In genomic region chr6:3879194-3879952, GRCh38 we compare ENCODE assay signal across 24 cellular contexts. TPM values are rescaled to one million over a fixed set of nuclear protein-coding genes. Genes with fewer than 3 reads are reported as not detected.
A peak's percentile ranks its signal among the peaks of the same experiment; 100 is the strongest.
DNase-seq lines count a peak whose midpoint lies in the region; ATAC-seq and TF ChIP-seq lines count a peak whose summit lies in the region.
"Had no signal": no experiment of that assay in that cellular context is flagged by ENCODE, and none has a peak within 500 bp of the region (broad histone marks: within the 10 kb centered on the region; RNA-seq: fewer than 3 reads in every experiment).

No MANE protein-coding gene starts in this region.

- DNase-seq in right atrium auricular region (ENCODE audit: low spot score) (peak; percentile 38), left ventricle myocardium superior (no peak), left lobe of liver (ENCODE audit: low spot score) (peak; percentile 38), neuronal stem cell (ENCODE audit: low spot score) (no peak)
- DNase-seq in naive thymus-derived CD8-positive, alpha-beta T cell: no peak
- no peak for DNase-seq in activated naive CD4-positive, alpha-beta T cell (lab: John Stamatoyannopoulos, UW)
- DNase-seq: 8988T; ACHN; AML-193; BE2C; CD4-positive, alpha-beta T cell; CD8-positive, alpha-beta memory T cell; DMS 273 treated with DMSO at 0.1 percent for 48 hours; DMS79; EL; GDM1; GOT3; HFFc6 had no signal

- H3K27ac ChIP-seq in right atrium auricular region: no peak overlapping the region
- H3K27ac ChIP-seq in neuronal stem cell (replicated peaks; ENCODE audit: low read length): no peak overlapping the region
- H3K27ac ChIP-seq: A549; BLaER1 treated with 17β-estradiol and CSF1 and Interleukin-3, amounts not matched to agents 10 nM and 100 nM had no signal

- no peaks in the 10 kb centered on the region for H3K27me3 Mint-ChIP-seq in activated T-helper 17 cell treated with anti-CD3 and anti-CD28 coated beads, Interleukin-2, amount 50 U/mL, for 72 hours
- H3K27me3 Mint-ChIP-seq in naive thymus-derived CD8-positive, alpha-beta T cell: peaks cover 5 to 33% (median 6%) of the 10 kb centered on the region in 5 donors
- H3K27me3 Mint-ChIP-seq: CD4-positive, alpha-beta T cell had no signal

- H3K27me3 ChIP-seq in right atrium auricular region (no peaks in the 10 kb centered on the region), neuronal stem cell (ENCODE audit: control insufficient read depth in 3 of 3, insufficient read depth in 3 of 3, low read depth in 1 of 3, low read length in 3 of 3) (peaks cover 0 to 2% (median 0%) of the 10 kb centered on the region in 3 experiments)
- H3K27me3 ChIP-seq: BE2C; BLaER1 treated with 17β-estradiol and CSF1 and Interleukin-3, amounts not matched to agents 10 nM and 100 nM had no signal

- H3K36me3 ChIP-seq in right atrium auricular region (no peaks in the 10 kb centered on the region), neuronal stem cell (replicated peaks in 1 of 2; ENCODE audit: control insufficient read depth in 2 of 2, insufficient read depth in 2 of 2, low read length in 2 of 2) (no peaks in the 10 kb centered on the region)
- H3K36me3 ChIP-seq: BE2C; BLaER1 treated with 17β-estradiol and CSF1 and Interleukin-3, amounts not matched to agents 10 nM and 100 nM; HAP-1 had no signal

- intact Hi-C loops in left ventricle myocardium superior (cut with micrococcal nuclease): no loop called here

- H3K9me3 ChIP-seq in right atrium auricular region (no peaks in the 10 kb centered on the region), neuronal stem cell (replicated peaks in 1 of 2; ENCODE audit: control insufficient read depth in 2 of 2, insufficient read depth in 1 of 2, low read depth in 1 of 2, low read length in 2 of 2) (peaks cover 0 to 3% of the 10 kb centered on the region in 2 donors)
- H3K9me3 ChIP-seq: A549, BE2C, HAP-1 had no signal

- H3K14ac ChIP-seq in neuronal stem cell (ENCODE audit: low read length): no peak overlapping the region

- no peak overlapping the region for H3K4me2 ChIP-seq in neuronal stem cell (ENCODE audit: insufficient read depth, low read length, poor library complexity, severe bottlenecking)
- H3K4me2 ChIP-seq: A549; BLaER1 treated with 17β-estradiol and CSF1 and Interleukin-3, amounts not matched to agents 10 nM and 100 nM had no signal

- no peak overlapping the region for H2BK12ac ChIP-seq in neuronal stem cell (ENCODE audit: low read length)

- H3K9me3 Mint-ChIP-seq in activated T-helper 17 cell treated with anti-CD3 and anti-CD28 coated beads, Interleukin-2, amount 50 U/mL, for 72 hours: no peaks in the 10 kb centered on the region
- H3K9me3 Mint-ChIP-seq in naive thymus-derived CD8-positive, alpha-beta T cell: no peaks in the 10 kb centered on the region
- H3K9me3 Mint-ChIP-seq: CD14-positive monocyte; CD4-positive, alpha-beta T cell; CD8-positive, alpha-beta memory T cell; HFFc6 had no signal

- no peak overlapping the region for H2AFZ ChIP-seq in neuronal stem cell (ENCODE audit: low read length)

- H3K18ac ChIP-seq in neuronal stem cell (ENCODE audit: low read length): peak overlapping the region; percentile 18

- no CpG with 5 or more reads among the region's 25 CpGs for WGBS in neuronal stem cell (ENCODE audit: extremely low coverage in 2 of 2, insufficient read length in 2 of 2, insufficient replicate concordance in 1 of 2), 2 donors

- H2BK15ac ChIP-seq in neuronal stem cell (ENCODE audit: low read length): peak overlapping the region; percentile 87

- no peak overlapping the region for H4K8ac ChIP-seq in neuronal stem cell (ENCODE audit: low read depth, low read length)

- H2BK5ac ChIP-seq in neuronal stem cell (ENCODE audit: low read length): peak overlapping the region; percentile 69

- H3K9ac ChIP-seq in neuronal stem cell (ENCODE audit: low read depth, low read length, poor library complexity): no peak overlapping the region
- H3K9ac ChIP-seq: BLaER1 treated with 17β-estradiol and CSF1 and Interleukin-3, amounts not matched to agents 10 nM and 100 nM had no signal

- H3K36me3 Mint-ChIP-seq in activated T-helper 17 cell treated with anti-CD3 and anti-CD28 coated beads, Interleukin-2, amount 50 U/mL, for 72 hours (ENCODE audit: low read depth): no peaks in the 10 kb centered on the region
- no peaks in the 10 kb centered on the region for H3K36me3 Mint-ChIP-seq in naive thymus-derived CD8-positive, alpha-beta T cell
- H3K36me3 Mint-ChIP-seq: CD14-positive monocyte; CD8-positive, alpha-beta memory T cell had no signal

- peak overlapping the region; percentile 22 for H3K27ac Mint-ChIP-seq in activated T-helper 17 cell treated with anti-CD3 and anti-CD28 coated beads, Interleukin-2, amount 50 U/mL, for 72 hours
- H3K27ac Mint-ChIP-seq in naive thymus-derived CD8-positive, alpha-beta T cell: no peak overlapping the region
- H3K27ac Mint-ChIP-seq: CD14-positive monocyte; CD4-positive, alpha-beta T cell; HFFc6 had no signal

- no peak for TF ChIP-seq CTCF in right atrium auricular region (IDR thresholded peaks at IDR 0.05)

- H3K23ac ChIP-seq in neuronal stem cell (ENCODE audit: low read depth, low read length, poor library complexity): peak overlapping the region; percentile 74

- H3K79me1 ChIP-seq in neuronal stem cell (ENCODE audit: low read depth, low read length): no peaks in the 10 kb centered on the region

- H4K91ac ChIP-seq in neuronal stem cell (ENCODE audit: low read depth, low read length, poor library complexity): no peak overlapping the region

- H2AK5ac ChIP-seq in neuronal stem cell (ENCODE audit: low read depth, low read length): peak overlapping the region; percentile 53

- no peak overlapping the region for H3K4me3 Mint-ChIP-seq in activated T-helper 17 cell treated with anti-CD3 and anti-CD28 coated beads, Interleukin-2, amount 50 U/mL, for 72 hours
- no peak overlapping the region for H3K4me3 Mint-ChIP-seq in naive thymus-derived CD8-positive, alpha-beta T cell
- H3K4me3 Mint-ChIP-seq: CD14-positive monocyte; CD4-positive, alpha-beta T cell; CD8-positive, alpha-beta memory T cell; HFFc6 had no signal

- H3K4me1 Mint-ChIP-seq in activated T-helper 17 cell treated with anti-CD3 and anti-CD28 coated beads, Interleukin-2, amount 50 U/mL, for 72 hours: no peaks in the 10 kb centered on the region
- H3K4me1 Mint-ChIP-seq in naive thymus-derived CD8-positive, alpha-beta T cell: no peaks in the 10 kb centered on the region
- H3K4me1 Mint-ChIP-seq: CD14-positive monocyte; CD8-positive, alpha-beta memory T cell had no signal

- H3K4me3 ChIP-seq in right atrium auricular region (no peak overlapping the region), neuronal stem cell (ENCODE audit: low read length in 2 of 2) (no peak overlapping the region)
- H3K4me3 ChIP-seq: A549; BLaER1 treated with 17β-estradiol and CSF1 and Interleukin-3, amounts not matched to agents 10 nM and 100 nM; GM12878; HAP-1 had no signal

- H3K4me1 ChIP-seq in right atrium auricular region (peaks cover 0 to 16% of the 10 kb centered on the region in 2 donors), neuronal stem cell (ENCODE audit: control insufficient read depth in 2 of 2, insufficient read depth in 1 of 2, low read depth in 1 of 2, low read length in 2 of 2) (peaks cover 6 to 10% of the 10 kb centered on the region in 2 donors)
- H3K4me1 ChIP-seq: BE2C, HAP-1 had no signal

- ATAC-seq in left ventricle myocardium superior (no peak), left lobe of liver (no peak)
- ATAC-seq in activated T-helper 17 cell treated with anti-CD3 and anti-CD28 coated beads, Interleukin-2, amount 50 U/mL, for 72 hours (replicated peaks): no peak
- no peak for ATAC-seq in naive thymus-derived CD8-positive, alpha-beta T cell
- ATAC-seq: A549, GM12878 had no signal

- POLR2A ChIA-PET in naive thymus-derived CD8-positive, alpha-beta T cell (lab: Charles Lee): no interaction called here

- no peak overlapping the region for H2BK120ac ChIP-seq in neuronal stem cell (ENCODE audit: low read depth, low read length)

- H3K4ac ChIP-seq in neuronal stem cell (ENCODE audit: low read length): no peak overlapping the region

RNA-seq across cellular contexts. Expression of gene FAM50B, which starts 30.2 kb away (rescaled TPM):
- total RNA-seq in right atrium auricular region (10 to 100 TPM; 10.0 to 19.6 TPM), left ventricle myocardium superior (28.2 TPM), left lobe of liver (7.3 TPM)
- total RNA-seq in activated T-helper 17 cell treated with anti-CD3 and anti-CD28 coated beads, Interleukin-2, amount 50 U/mL, for 72 hours: 10 to 100 TPM; 13.9 to 22.8 TPM
- 2.6 TPM for polyA plus RNA-seq in neuronal stem cell (2013, experiment 1 of 2)
- 2.1 TPM for polyA plus RNA-seq in neuronal stem cell (2013, experiment 2 of 2)
- total RNA-seq in naive thymus-derived CD8-positive, alpha-beta T cell: 10 to 100 TPM; 11.5 to 12.3 TPM
- 10 to 100 TPM in 1 of 3 donors, 1 to 10 TPM in 2; 2.7 to 12.7 (median 5.8) TPM for polyA plus RNA-seq in naive thymus-derived CD8-positive, alpha-beta T cell

Comparison
In these comparisons a context has a peak if more than half of its experiments do, and no peak if none do; other contexts are left out.
1. DNase-seq: peak in right atrium auricular region (single experiment) and left lobe of liver (single experiment); none in left ventricle myocardium superior (single experiment), neuronal stem cell (single experiment), naive thymus-derived CD8-positive, alpha-beta T cell (0 of 10) and activated naive CD4-positive, alpha-beta T cell (0 of 4).